9 cellular contexts compared by ENCODE assay signal in the genomic region with DNA sequence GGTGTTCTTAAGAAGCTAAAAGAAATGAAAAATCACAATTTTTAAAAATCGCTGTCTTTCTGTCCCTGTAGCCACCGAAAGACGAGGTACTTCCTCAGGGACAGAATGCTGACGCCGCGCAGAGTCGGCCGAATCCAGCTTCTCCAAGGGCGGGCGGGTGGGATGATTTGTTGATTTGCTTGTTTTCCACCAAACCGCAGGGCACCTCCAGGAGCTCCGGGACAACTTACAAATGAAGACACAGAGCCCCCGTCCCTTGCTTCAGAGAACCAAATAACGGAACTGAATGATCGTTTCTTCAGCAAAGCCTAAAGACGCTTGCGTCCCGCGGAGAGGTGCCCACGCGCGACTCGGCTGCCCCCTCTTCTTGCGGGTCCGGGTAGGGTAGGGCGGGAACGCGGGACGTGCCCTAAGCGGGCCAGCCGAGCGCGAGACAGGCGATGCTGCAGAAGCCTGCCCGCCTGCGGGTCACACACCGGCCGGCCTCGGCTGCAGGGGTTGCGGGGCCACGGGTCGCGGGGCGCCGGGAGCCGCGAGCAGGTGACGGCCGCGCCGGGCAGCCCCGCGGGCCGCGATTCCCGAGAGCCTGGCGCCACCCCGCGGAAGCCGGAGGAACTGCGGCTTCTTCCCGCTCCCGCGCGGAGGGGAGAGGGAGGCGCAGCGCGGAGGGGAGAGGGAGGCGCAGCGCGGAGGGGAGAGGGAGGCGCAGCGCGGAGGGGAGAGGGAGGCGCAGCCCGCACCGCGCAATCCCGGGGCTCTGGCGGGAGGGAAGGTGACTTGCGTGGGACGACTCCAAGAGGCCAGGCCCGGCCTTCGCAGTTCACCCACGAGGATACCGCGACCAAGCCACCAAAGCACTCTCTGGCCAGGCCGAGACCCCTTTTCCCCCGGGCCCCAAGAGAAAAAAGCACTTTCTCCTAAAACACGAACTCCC. TPM values are rescaled to one million over a fixed set of nuclear protein-coding genes. Genes with fewer than 3 reads are reported as not detected.
DNase-seq lines count a peak whose midpoint lies in the region; ATAC-seq and TF ChIP-seq lines count a peak whose summit lies in the region.
"Had no signal": no experiment of that assay in that cellular context is flagged by ENCODE, and none has a peak within 500 bp of the region (broad histone marks: within the 10 kb centered on the region; RNA-seq: fewer than 3 reads in every experiment).

No MANE protein-coding gene starts in this region.

- peaks cover 2% of the 10 kb centered on the region for H3K4me1 ChIP-seq in urinary bladder (ENCODE audit: insufficient read depth)

- no peak overlapping the region for H3K4me3 Mint-ChIP-seq in activated T-cell treated with anti-CD3 and anti-CD28 coated beads, Interleukin-2, amount 50 U/mL, for 24 hours

- H3K36me3 ChIP-seq in urinary bladder (ENCODE audit: insufficient read depth), result no peaks in the 10 kb centered on the region

- no peaks in the 10 kb centered on the region for H3K36me3 Mint-ChIP-seq in activated T-cell treated with anti-CD3 and anti-CD28 coated beads, Interleukin-2, amount 50 U/mL, for 24 hours (ENCODE audit: low read depth)

- peak; percentile 56 for DNase-seq in NCI-H748 (lab: John Stamatoyannopoulos, UW; ENCODE audit: unreplicated experiment)
- peak; percentile 84 for DNase-seq in activated T-cell treated with anti-CD3 and anti-CD28 coated beads, Interleukin-2, amount 50 U/mL, for 24 hours
- peak; percentile 23 for DNase-seq in fibroblast of villous mesenchyme (ENCODE audit: low read depth)
- DNase-seq in nucleus accumbens (lab: John Stamatoyannopoulos, UW), result peak in 31 of 56 donors; percentile 1 to 71 (median 18)

- H3K27ac ChIP-seq in urinary bladder (ENCODE audit: low read depth), result no peak overlapping the region

- H3K27ac Mint-ChIP-seq in activated T-cell treated with anti-CD3 and anti-CD28 coated beads, Interleukin-2, amount 50 U/mL, for 24 hours, result no peak overlapping the region

- ATAC-seq in GM18517 (IDR thresholded peaks at IDR 0.05; ENCODE audit: unreplicated experiment), result no peak
- ATAC-seq in GM21723 (IDR thresholded peaks at IDR 0.05; ENCODE audit: unreplicated experiment), result no peak

- peak overlapping the region; percentile 30 for H3K4me3 ChIP-seq in fibroblast of villous mesenchyme (ENCODE audit: low read depth, low read length)
- H3K4me3 ChIP-seq in urinary bladder (ENCODE audit: low read depth, low read length), result peak overlapping the region; percentile 27

- no peaks in the 10 kb centered on the region for H3K9me3 Mint-ChIP-seq in activated T-cell treated with anti-CD3 and anti-CD28 coated beads, Interleukin-2, amount 50 U/mL, for 24 hours
- H3K9me3 Mint-ChIP-seq: central memory CD8-positive, alpha-beta T cell had no signal

- peaks cover 49% of the 10 kb centered on the region for H3K4me1 Mint-ChIP-seq in activated T-cell treated with anti-CD3 and anti-CD28 coated beads, Interleukin-2, amount 50 U/mL, for 24 hours (ENCODE audit: low read depth)

- peak; percentile 82 for TF ChIP-seq CTCF in GM12874 (IDR thresholded peaks at IDR 0.05; ENCODE audit: insufficient read depth, low read depth, low read length)
- TF ChIP-seq CTCF in fibroblast of villous mesenchyme (IDR thresholded peaks at IDR 0.05; ENCODE audit: insufficient read depth, low read depth, low read length), result peak; percentile 63

- peaks cover 84% of the 10 kb centered on the region for H3K27me3 Mint-ChIP-seq in activated T-cell treated with anti-CD3 and anti-CD28 coated beads, Interleukin-2, amount 50 U/mL, for 24 hours

- under 1% methylated on average over 89 of the region's 90 CpGs for WGBS in urinary bladder

RNA-seq across cellular contexts. Expression of a gene that starts 7.7 kb away (rescaled TPM):
- total RNA-seq in fibroblast of villous mesenchyme, result 0.97 TPM in 1 of 2 replicates, not detected in the other
- total RNA-seq in urinary bladder, result 6.6 TPM
- polyA plus RNA-seq in urinary bladder, result 13.1 TPM

Comparison
In these comparisons a context has a peak if more than half of its experiments do, and no peak if none do; other contexts are left out.
1. DNase-seq: peak in every context shown above with its lines; median percentile 84 in activated T-cell treated with anti-CD3 and anti-CD28 coated beads, Interleukin-2, amount 50 U/mL, for 24 hours; 56 in NCI-H748; 23 in fibroblast of villous mesenchyme; 18 in nucleus accumbens.